Comparison of ENCODE assay signal across 17 cellular contexts in the genomic region with DNA sequence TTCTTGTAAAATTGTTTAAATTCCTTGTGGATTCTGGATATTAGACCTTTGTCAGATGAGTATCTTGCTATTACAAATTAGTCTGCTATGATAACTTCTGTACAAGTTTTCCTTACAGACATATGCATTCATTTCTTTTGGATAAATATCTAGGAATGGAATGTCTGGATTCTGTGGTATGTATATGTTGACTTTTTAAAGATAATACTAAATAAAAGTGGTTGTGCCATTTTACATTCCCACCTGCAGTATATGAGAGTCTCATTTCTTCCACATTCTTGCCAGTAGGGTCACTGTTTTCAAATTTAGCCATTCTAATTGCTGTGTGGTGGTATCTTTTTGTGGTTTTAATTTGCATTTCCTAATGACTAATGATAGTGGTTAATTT. TPM values are rescaled to one million over a fixed set of nuclear protein-coding genes. Genes with fewer than 3 reads are reported as not detected.
DNase-seq lines count a peak whose midpoint lies in the region; ATAC-seq and TF ChIP-seq lines count a peak whose summit lies in the region.
"Had no signal": no experiment of that assay in that cellular context is flagged by ENCODE, and none has a peak within 500 bp of the region (broad histone marks: within the 10 kb centered on the region; RNA-seq: fewer than 3 reads in every experiment).

No MANE protein-coding gene starts in this region.

- peaks cover 12% of the 10 kb centered on the region for H3K4me1 Mint-ChIP-seq in neural crest cell
- H3K4me1 Mint-ChIP-seq: activated T-helper 17 cell treated with anti-CD3 and anti-CD28 coated beads, Interleukin-2, amount 50 U/mL, for 72 hours; CD14-positive monocyte had no signal

- H3K36me3 Mint-ChIP-seq in neural crest cell (ENCODE audit: low read depth): no peaks in the 10 kb centered on the region
- H3K36me3 Mint-ChIP-seq: CD14-positive monocyte had no signal

- TF ChIP-seq CTCF in choroid plexus epithelial cell (conservative IDR thresholded peaks at IDR 0.05; ENCODE audit: low read depth, low read length) (no peak), neural crest cell (conservative IDR thresholded peaks at IDR 0.05) (peak; percentile 53)

- H3K4me3 Mint-ChIP-seq in neural crest cell: no peak overlapping the region
- H3K4me3 Mint-ChIP-seq: activated CD8-positive, alpha-beta T cell treated with anti-CD3 and anti-CD28 coated beads for 36 hours; activated T-helper 17 cell treated with anti-CD3 and anti-CD28 coated beads, Interleukin-2, amount 50 U/mL, for 72 hours; CD14-positive monocyte had no signal

- peaks cover 2% of the 10 kb centered on the region for H3K9me3 Mint-ChIP-seq in neural crest cell
- H3K9me3 Mint-ChIP-seq: activated CD8-positive, alpha-beta T cell treated with anti-CD3 and anti-CD28 coated beads for 36 hours; activated T-helper 17 cell treated with anti-CD3 and anti-CD28 coated beads, Interleukin-2, amount 50 U/mL, for 72 hours had no signal

- H3K4me3 ChIP-seq in choroid plexus epithelial cell (ENCODE audit: low read depth, low read length): no peak overlapping the region

- no peaks in the 10 kb centered on the region for H3K27me3 Mint-ChIP-seq in neural crest cell (ENCODE audit: low read depth)
- H3K27me3 Mint-ChIP-seq: activated T-helper 17 cell treated with anti-CD3 and anti-CD28 coated beads, Interleukin-2, amount 50 U/mL, for 72 hours had no signal

- no peak for ATAC-seq in HG03521 (IDR thresholded peaks at IDR 0.05; ENCODE audit: unreplicated experiment)
- ATAC-seq in HG03571 (IDR thresholded peaks at IDR 0.05; ENCODE audit: unreplicated experiment): no peak
- ATAC-seq in GM18907 (IDR thresholded peaks at IDR 0.05; ENCODE audit: unreplicated experiment): no peak
- ATAC-seq: activated CD8-positive, alpha-beta T cell treated with anti-CD3 and anti-CD28 coated beads for 36 hours; activated T-helper 17 cell treated with anti-CD3 and anti-CD28 coated beads, Interleukin-2, amount 50 U/mL, for 72 hours had no signal

- H3K27ac Mint-ChIP-seq in neural crest cell (ENCODE audit: unreplicated experiment): no peak overlapping the region
- H3K27ac Mint-ChIP-seq: activated CD8-positive, alpha-beta T cell treated with anti-CD3 and anti-CD28 coated beads for 36 hours; activated T-helper 17 cell treated with anti-CD3 and anti-CD28 coated beads, Interleukin-2, amount 50 U/mL, for 72 hours had no signal

- DNase-seq in EL: peak; percentile 87
- peak; percentile 67 for DNase-seq in NCI-H226
- peak; percentile 52 for DNase-seq in choroid plexus epithelial cell (ENCODE audit: low read depth)
- no peak for DNase-seq in neural crest cell (ENCODE audit: low read depth, low spot score)
- no peak for DNase-seq in AG08396 (ENCODE audit: low spot score)
- DNase-seq: activated CD8-positive, alpha-beta T cell treated with anti-CD3 and anti-CD28 coated beads for 36 hours; anterior cingulate cortex; glutamatergic neuron; NCI-H1436 treated with DMSO at 0.1 percent for 48 hours; NCI-H524 treated with DMSO at 0.1 percent for 48 hours; Right ventricle myocardium superior; stimulated activated CD4-positive, alpha-beta T cell treated with anti-CD3 and anti-CD28 coated beads, Interleukin-2, amount 100 ng/mL, for 48 hours had no signal

RNA-seq across cellular contexts. Expression of a gene that starts 53.9 kb away (rescaled TPM):
- total RNA-seq in neural crest cell: 5.9 and 6.0 TPM in 2 replicates

Comparison
In these comparisons a context has a peak if more than half of its experiments do, and no peak if none do; other contexts are left out.
1. DNase-seq: peak in EL (single experiment), NCI-H226 (single experiment) and choroid plexus epithelial cell (single experiment); none in neural crest cell (single experiment) and AG08396 (single experiment).